ENCODE assay signal across 29 cellular contexts in genomic region chr11:43903086-43903485, GRCh38.
"Had no signal": no experiment of that assay in that cellular context is flagged by ENCODE, and none has a peak within 500 bp of the region (broad histone marks: within the 10 kb centered on the region; RNA-seq: fewer than 3 reads in every experiment).

No MANE protein-coding gene starts in this region.

- H3K27ac Mint-ChIP-seq: mesothelial cell of epicardium; natural killer cell treated with Interleukin-12 subunit alpha and Interleukin-12 subunit beta and Interleukin-15 and Interleukin-18, amount 100 ng/mL, for 72 hours; stimulated activated naive B cell treated with anti-CD40 and anti-IgM and Interleukin-4, amounts not matched to agents 10 μg/mL and 1 μg/mL and 100 μg/mL, for 72 hours had no signal

- H3K27me3 Mint-ChIP-seq: naive thymus-derived CD4-positive, alpha-beta T cell; natural killer cell treated with Interleukin-12 subunit alpha and Interleukin-12 subunit beta and Interleukin-15 and Interleukin-18, amount 100 ng/mL, for 72 hours; stimulated activated naive B cell treated with anti-CD40 and anti-IgM and Interleukin-4, amounts not matched to agents 10 μg/mL and 1 μg/mL and 100 μg/mL, for 72 hours had no signal

- H3K27ac ChIP-seq: parathyroid adenoma, skin epidermis, testis, thyroid gland, upper lobe of left lung had no signal

- H3K4me3 Mint-ChIP-seq: mesothelial cell of epicardium; naive thymus-derived CD4-positive, alpha-beta T cell; natural killer cell treated with Interleukin-12 subunit alpha and Interleukin-12 subunit beta and Interleukin-15 and Interleukin-18, amount 100 ng/mL, for 72 hours; neural crest cell; stimulated activated naive B cell treated with anti-CD40 and anti-IgM and Interleukin-4, amounts not matched to agents 10 μg/mL and 1 μg/mL and 100 μg/mL, for 72 hours had no signal

- H3K27me3 ChIP-seq: stomach, testis, thyroid gland, transverse colon, upper lobe of left lung had no signal

- H3K9me3 ChIP-seq: mucosa of descending colon, stomach, testis, thyroid gland, transverse colon, upper lobe of left lung had no signal

- ATAC-seq: left cardiac atrium; left lobe of liver; mucosa of descending colon; naive thymus-derived CD4-positive, alpha-beta T cell; natural killer cell treated with Interleukin-12 subunit alpha and Interleukin-12 subunit beta and Interleukin-15 and Interleukin-18, amount 100 ng/mL, for 72 hours; right cardiac atrium; sciatic nerve; stimulated activated naive B cell treated with anti-CD40 and anti-IgM and Interleukin-4, amounts not matched to agents 10 μg/mL and 1 μg/mL and 100 μg/mL, for 72 hours; stimulated activated naive CD8-positive, alpha-beta T cell treated with anti-CD3 and anti-CD28 coated beads, Interleukin-15, Interleukin-2, amounts not matched to agents 100 U/mL and 50 U/mL, for 24 hours had no signal

- H3K4me1 ChIP-seq: parathyroid adenoma, testis had no signal

- DNase-seq: head of caudate nucleus; hippocampal formation; kidney glomerular epithelial cell; left cardiac atrium; mesendoderm; mucosa of descending colon; naive thymus-derived CD4-positive, alpha-beta T cell; nucleus accumbens; retina; right cardiac atrium; stimulated activated CD4-positive, alpha-beta T cell treated with anti-CD3 and anti-CD28 coated beads, Interleukin-12 subunit alpha, Interleukin-12 subunit beta, amount 100 ng/mL, for 4 hours; stimulated activated CD4-positive, alpha-beta T cell treated with anti-CD3 and anti-CD28 coated beads, Interleukin-15, amount 100 ng/mL, for 24 hours; stimulated activated CD4-positive, alpha-beta T cell treated with anti-CD3 and anti-CD28 coated beads, Interleukin-2, amount 100 ng/mL, for 24 hours; stimulated activated CD4-positive, alpha-beta T cell treated with anti-CD3 and anti-CD28 coated beads, Interleukin-4, amount 100 ng/mL, for 1 hour; stimulated activated naive B cell treated with anti-CD40 and anti-IgM and Interleukin-4, amounts not matched to agents 10 μg/mL and 1 μg/mL and 100 μg/mL, for 72 hours; stimulated activated naive CD8-positive, alpha-beta T cell treated with anti-CD3 and anti-CD28 coated beads, Interleukin-15, Interleukin-2, amounts not matched to agents 100 U/mL and 50 U/mL, for 24 hours; stomach; testis; thyroid gland; transverse colon; upper lobe of left lung had no signal

- H3K9me3 Mint-ChIP-seq: mesothelial cell of epicardium; naive thymus-derived CD4-positive, alpha-beta T cell; natural killer cell treated with Interleukin-12 subunit alpha and Interleukin-12 subunit beta and Interleukin-15 and Interleukin-18, amount 100 ng/mL, for 72 hours; neural crest cell had no signal

- H3K4me3 ChIP-seq: lung, mucosa of descending colon, skin epidermis, stomach, testis, thyroid gland, transverse colon, upper lobe of left lung had no signal
